22 cellular contexts compared by ENCODE assay signal in the genomic region with DNA sequence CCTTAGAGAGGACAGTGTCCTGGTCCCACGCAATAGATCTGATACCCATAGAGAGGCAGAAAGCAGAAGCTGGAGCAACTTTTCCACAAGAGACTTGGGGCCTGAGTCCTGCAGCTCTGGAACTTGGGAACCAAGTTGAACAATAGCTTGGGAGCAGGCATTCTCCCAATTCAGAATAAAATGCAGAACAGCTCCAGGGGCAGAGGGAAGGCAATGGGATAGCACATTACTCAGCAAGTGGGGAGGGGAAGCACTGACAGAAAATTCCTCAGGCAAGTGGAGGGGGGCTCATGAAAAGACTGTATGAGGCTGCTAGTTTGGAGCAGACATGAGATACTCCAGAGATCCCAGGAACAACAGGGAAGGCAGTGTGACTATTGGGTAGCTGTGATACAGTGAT.
"Had no signal": no experiment of that assay in that cellular context is flagged by ENCODE, and none has a peak within 500 bp of the region (broad histone marks: within the 10 kb centered on the region; RNA-seq: fewer than 3 reads in every experiment).

No MANE protein-coding gene starts in this region.

- H3K36me3 ChIP-seq: brain microvascular endothelial cell, gastrocnemius medialis, right lobe of liver, stomach, transverse colon, WERI-Rb-1 had no signal

- DNase-seq: activated CD4-positive, alpha-beta T cell treated with anti-CD3 and anti-CD28 coated beads, Interleukin-2, amount 50 U/mL, for 4 hours; activated CD8-positive, alpha-beta memory T cell treated with anti-CD3 and anti-CD28 coated beads for 24 hours; activated CD8-positive, alpha-beta memory T cell treated with anti-CD3 and anti-CD28 coated beads, Interleukin-2, amount 50 U/mL, for 4 hours; activated T-cell treated with anti-CD3 and anti-CD28 coated beads, Interleukin-2, amount 50 U/mL, for 24 hours; aorta; central memory CD4-positive, alpha-beta T cell; effector memory CD4-positive, alpha-beta T cell; gastrocnemius medialis; head of caudate nucleus; left ventricle myocardium superior; nephron progenitor cell; occipital lobe; posterior cingulate gyrus; right lobe of liver; stimulated activated CD4-positive, alpha-beta T cell treated with anti-CD3 and anti-CD28 coated beads, Interleukin-2, amount 100 ng/mL, for 24 hours; stomach; T-helper 1 cell; transverse colon; WERI-Rb-1 had no signal

- H3K4me3 ChIP-seq: gastrocnemius medialis, right lobe of liver, skin epidermis, stomach, transverse colon had no signal

- ATAC-seq: gastrocnemius medialis; left ventricle myocardium superior; right lobe of liver; stimulated activated memory B cell treated with anti-CD40 and anti-IgM and Interleukin-4, amounts not matched to agents 10 μg/mL and 1 μg/mL and 100 μg/mL, for 72 hours had no signal

- H3K27ac ChIP-seq: gastrocnemius medialis, right lobe of liver, skin epidermis, stomach, transverse colon, WERI-Rb-1 had no signal

- H3K27me3 ChIP-seq: brain microvascular endothelial cell, gastrocnemius medialis, right lobe of liver, stomach, transverse colon had no signal

- H3K9me3 ChIP-seq: gastrocnemius medialis, right lobe of liver, stomach, transverse colon had no signal

- H3K4me1 ChIP-seq: gastrocnemius medialis, right lobe of liver, stomach, transverse colon had no signal
